Comparison of ENCODE assay signal across 32 cellular contexts in genomic region chr2:208827109-208827508, GRCh38.
"Had no signal": no experiment of that assay in that cellular context is flagged by ENCODE, and none has a peak within 500 bp of the region (broad histone marks: within the 10 kb centered on the region; RNA-seq: fewer than 3 reads in every experiment).

No MANE protein-coding gene starts in this region.

- H3K9me2 ChIP-seq: SK-N-SH had no signal

- H3K27ac ChIP-seq: adrenal gland, Peyer's patch, SJSA1 had no signal

- FAIRE-seq: astrocyte, bronchial epithelial cell had no signal

- H3K9ac ChIP-seq: SK-N-SH had no signal

- H3K36me3 ChIP-seq: adrenal gland, SJSA1 had no signal

- H3K4me1 ChIP-seq: adrenal gland, Peyer's patch, SJSA1 had no signal

- DNase-seq: activated CD4-positive, alpha-beta T cell treated with anti-CD3 and anti-CD28 coated beads for 36 hours; activated CD4-positive, alpha-beta T cell treated with anti-CD3 and anti-CD28 coated beads, Interleukin-2, amount 10 ng/mL, durations not matched to agents 7 days and 5 days; activated CD4-positive, alpha-beta T cell treated with anti-CD3 and anti-CD28 coated beads, Interleukin-2, amount 50 U/mL, for 48 hours; activated CD8-positive, alpha-beta T cell treated with anti-CD3 and anti-CD28 coated beads, Interleukin-2, amount 10 ng/mL, durations not matched to agents 7 days and 5 days; activated gamma-delta T cell; activated naive CD4-positive, alpha-beta T cell treated with anti-CD3 and anti-CD28 coated beads for 36 hours; activated T-cell treated with anti-CD3 and anti-CD28 coated beads, Interleukin-2, amount 50 U/mL, for 24 hours; adrenal gland; caudate nucleus; Karpas-422; KBM-7; NCI-H1048; NCI-H1105 treated with DMSO at 0.1 percent for 48 hours; NCI-H1436; NCI-H1694; NCI-H1930; NCI-H2081 treated with DMSO at 0.1 percent for 48 hours; NCI-H226; NCI-H446 treated with DMSO at 0.1 percent for 48 hours; NCI-H524; NCI-H69; PC-3; Peyer's patch; RPMI8226; SHP77 treated with DMSO at 0.1 percent for 48 hours; SK-N-SH had no signal

- ATAC-seq: activated CD4-positive, alpha-beta T cell treated with anti-CD3 and anti-CD28 coated beads for 36 hours; activated CD4-positive, CD25-positive, alpha-beta regulatory T cell treated with anti-CD3 and anti-CD28 coated beads, Interleukin-2, amount 50 U/mL, for 24 hours; activated CD8-positive, alpha-beta T cell treated with anti-CD3 and anti-CD28 coated beads, Interleukin-2, amount 10 ng/mL, durations not matched to agents 7 days and 5 days; activated naive CD4-positive, alpha-beta T cell treated with anti-CD3 and anti-CD28 coated beads, Interleukin-2, amount 50 U/mL, for 72 hours; PC-3; WTC11 had no signal

- H3K27me3 ChIP-seq: adrenal gland, Peyer's patch, SJSA1 had no signal

- H3K9me3 ChIP-seq: adrenal gland, Peyer's patch, SJSA1, SK-N-SH had no signal

- H3K4me2 ChIP-seq: SK-N-SH had no signal

- H3K4me3 ChIP-seq: adrenal gland, Peyer's patch, SJSA1 had no signal
